ENCODE assay signal across 19 cellular contexts in the genomic region with DNA sequence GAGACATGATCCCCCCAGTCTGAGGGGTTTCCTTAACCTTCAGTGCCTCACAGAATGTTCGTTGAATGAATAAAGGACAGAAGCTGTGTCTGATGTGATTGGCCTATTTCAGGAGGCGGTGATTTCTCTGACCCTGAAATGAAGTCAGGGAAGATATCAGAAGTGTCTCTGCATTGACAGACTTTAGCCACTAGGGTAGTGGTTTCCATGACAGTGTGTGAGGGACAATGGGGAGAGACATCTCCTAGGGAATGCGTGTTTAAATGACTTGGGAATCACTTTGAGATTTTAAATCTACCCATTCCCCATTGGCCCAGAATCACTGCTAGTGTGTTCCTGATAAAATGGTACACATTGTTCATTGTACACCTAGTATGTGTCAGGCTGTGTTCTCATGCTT.
DNase-seq lines count a peak whose midpoint lies in the region; ATAC-seq and TF ChIP-seq lines count a peak whose summit lies in the region.
"Had no signal": no experiment of that assay in that cellular context is flagged by ENCODE, and none has a peak within 500 bp of the region (broad histone marks: within the 10 kb centered on the region; RNA-seq: fewer than 3 reads in every experiment).

No MANE protein-coding gene starts in this region.

- H3K4me3 ChIP-seq in OCI-LY1 (ENCODE audit: low read depth, low read length, poor library complexity, severe bottlenecking) (no peak overlapping the region), lower lobe of right lung (no peak overlapping the region)
- H3K4me3 ChIP-seq: uterus had no signal

- no peak overlapping the region for H2AFZ ChIP-seq in OCI-LY1 (ENCODE audit: low read length)

- no peaks in the 10 kb centered on the region for H3K79me2 ChIP-seq in OCI-LY1 (ENCODE audit: insufficient read depth, low read length)

- no peak overlapping the region for H3K4me2 ChIP-seq in OCI-LY1 (ENCODE audit: low read length)
- H3K4me2 ChIP-seq: SK-N-SH had no signal

- peak; percentile 33 for ATAC-seq in foreskin keratinocyte
- ATAC-seq in lower lobe of right lung, result no peak
- ATAC-seq: Panc1 had no signal

- no peaks in the 10 kb centered on the region for H3K36me3 ChIP-seq in OCI-LY1 (ENCODE audit: insufficient read depth, low read length)
- H3K36me3 ChIP-seq in lower lobe of right lung, result no peaks in the 10 kb centered on the region
- H3K36me3 ChIP-seq: uterus had no signal

- no peaks in the 10 kb centered on the region for H3K9me2 ChIP-seq in OCI-LY1 (ENCODE audit: low read depth, low read length)
- H3K9me2 ChIP-seq: SK-N-SH had no signal

- H3K27ac ChIP-seq in 22Rv1 (no peak overlapping the region), OCI-LY1 (ENCODE audit: low read depth, low read length, poor library complexity, severe bottlenecking) (no peak overlapping the region), foreskin keratinocyte (no peak overlapping the region), lower lobe of right lung (no peak overlapping the region)
- H3K27ac ChIP-seq: uterus had no signal

- H3K4me1 ChIP-seq in OCI-LY1 (ENCODE audit: insufficient read depth, low read length, severe bottlenecking) (no peaks in the 10 kb centered on the region), foreskin keratinocyte (no peaks in the 10 kb centered on the region), lower lobe of right lung (no peaks in the 10 kb centered on the region)
- H3K4me1 ChIP-seq: uterus had no signal

- DNase-seq in foreskin keratinocyte, result no peak
- no peak for DNase-seq in amniotic stem cell (lab: John Stamatoyannopoulos, UW)
- no peak for DNase-seq in activated CD4-positive, CD25-positive, alpha-beta regulatory T cell (lab: John Stamatoyannopoulos, UW)
- no peak for DNase-seq in lower lobe of right lung
- no peak for DNase-seq in NCI-H1105 treated with DMSO at 0.1 percent for 48 hours (lab: John Stamatoyannopoulos, UW)
- DNase-seq: activated CD4-positive, alpha-beta T cell treated with anti-CD3 and anti-CD28 coated beads, Interleukin-2, amount 10 ng/mL, durations not matched to agents 24 days and 14 days; activated naive CD4-positive, alpha-beta T cell treated with Interleukin-2 at 50 U/mL for 16 hours; GF-D8; islet precursor cell; mesenchymal stem cell; NCI-H1930; NCI-H526; retina; SK-N-SH; uterus had no signal

- no peaks in the 10 kb centered on the region for H3K27me3 ChIP-seq in OCI-LY1 (ENCODE audit: insufficient read depth, low read length)
- peaks cover 12% of the 10 kb centered on the region for H3K27me3 ChIP-seq in foreskin keratinocyte
- no peaks in the 10 kb centered on the region for H3K27me3 ChIP-seq in lower lobe of right lung (ENCODE audit: low read depth)
- H3K27me3 ChIP-seq: uterus had no signal

- TF ChIP-seq CTCF in 22Rv1 (IDR thresholded peaks at IDR 0.05), result peak; percentile 21; the same call in 1 of the 2 replicates
- peak; percentile 32; the same call in 1 of the 2 replicates for TF ChIP-seq CTCF in GM12874 (IDR thresholded peaks at IDR 0.05; ENCODE audit: insufficient read depth, low read depth, low read length)
- peak; percentile 26; the same call in 1 of the 2 replicates for TF ChIP-seq CTCF in OCI-LY1 (IDR thresholded peaks at IDR 0.05; ENCODE audit: low read length)
- TF ChIP-seq CTCF in foreskin keratinocyte (conservative IDR thresholded peaks at IDR 0.05), result no peak
- TF ChIP-seq CTCF in lower lobe of right lung (IDR thresholded peaks at IDR 0.05), result no peak

- intact Hi-C loops in lower lobe of right lung (cut with DNase I), result no loop called here

- H3K9ac ChIP-seq in OCI-LY1 (ENCODE audit: low read length), result no peak overlapping the region
- H3K9ac ChIP-seq: SK-N-SH had no signal

- no peaks in the 10 kb centered on the region for H3F3A ChIP-seq in OCI-LY1 (ENCODE audit: insufficient read depth, low read length)

- H3K9me3 ChIP-seq in OCI-LY1 (ENCODE audit: low read length), result no peaks in the 10 kb centered on the region
- no peaks in the 10 kb centered on the region for H3K9me3 ChIP-seq in lower lobe of right lung
- H3K9me3 ChIP-seq: SK-N-SH, uterus had no signal

- no peaks in the 10 kb centered on the region for H4K20me1 ChIP-seq in OCI-LY1 (ENCODE audit: insufficient read depth, low read length)

Comparison
In these comparisons a context has a peak if more than half of its experiments do, and no peak if none do; other contexts are left out.
1. CTCF ChIP-seq: peak in 22Rv1 (single experiment), GM12874 (single experiment) and OCI-LY1 (single experiment); none in foreskin keratinocyte (single experiment) and lower lobe of right lung (single experiment).